Comparison of ENCODE assay signal across 9 cellular contexts in genomic region chrX:85851418-85851817, GRCh38.
DNase-seq lines count a peak whose midpoint lies in the region; ATAC-seq and TF ChIP-seq lines count a peak whose summit lies in the region.
"Had no signal": no experiment of that assay in that cellular context is flagged by ENCODE, and none has a peak within 500 bp of the region (broad histone marks: within the 10 kb centered on the region; RNA-seq: fewer than 3 reads in every experiment).

No MANE protein-coding gene starts in this region.

- no peaks in the 10 kb centered on the region for H3K27me3 ChIP-seq in DOHH2 (ENCODE audit: control insufficient read depth, low read length)
- peaks cover 3% of the 10 kb centered on the region for H3K27me3 ChIP-seq in WERI-Rb-1 (ENCODE audit: insufficient read depth, low read depth, severe bottlenecking)
- H3K27me3 ChIP-seq in right lobe of liver: no peaks in the 10 kb centered on the region
- H3K27me3 ChIP-seq in esophagus squamous epithelium: no peaks in the 10 kb centered on the region

- no peaks in the 10 kb centered on the region for H3K9me3 ChIP-seq in DOHH2 (ENCODE audit: control insufficient read depth, insufficient read depth, low read length)
- H3K9me3 ChIP-seq in WERI-Rb-1 (ENCODE audit: severe bottlenecking): no peaks in the 10 kb centered on the region
- H3K9me3 ChIP-seq in right lobe of liver: no peaks in the 10 kb centered on the region
- H3K9me3 ChIP-seq in esophagus squamous epithelium: no peaks in the 10 kb centered on the region

- H3K27ac ChIP-seq in DOHH2 (ENCODE audit: low read depth, low read length): no peak overlapping the region
- H3K27ac ChIP-seq in WERI-Rb-1: no peak overlapping the region
- H3K27ac ChIP-seq in right lobe of liver: no peak overlapping the region
- H3K27ac ChIP-seq in esophagus squamous epithelium: no peak overlapping the region

- H3F3A ChIP-seq in DOHH2 (ENCODE audit: control insufficient read depth, insufficient read depth): no peaks in the 10 kb centered on the region

- intact Hi-C loops in right lobe of liver (cut with DNase I): no loop called here
- intact Hi-C loops in esophagus squamous epithelium (cut with DNase I): no loop called here

- ATAC-seq in GM21526 (IDR thresholded peaks at IDR 0.05; ENCODE audit: low FRiP score, unreplicated experiment): peak; percentile 78
- ATAC-seq in right lobe of liver: peak; percentile 53 to 82 (median 76)

- no peaks in the 10 kb centered on the region for H3K36me3 ChIP-seq in DOHH2 (ENCODE audit: control insufficient read depth, low read length)
- no peaks in the 10 kb centered on the region for H3K36me3 ChIP-seq in WERI-Rb-1
- no peaks in the 10 kb centered on the region for H3K36me3 ChIP-seq in right lobe of liver
- no peaks in the 10 kb centered on the region for H3K36me3 ChIP-seq in esophagus squamous epithelium

- no peak overlapping the region for H3K4me2 ChIP-seq in DOHH2 (ENCODE audit: low read length)

- 11% methylated on average over 3 of the region's 3 CpGs for WGBS in right lobe of liver (ENCODE audit: insufficient coverage, low coverage, low lambda C conversion rate, missing lambda C conversion rate)
- WGBS in esophagus squamous epithelium, 2 donors: 0 to 34% methylated on average over 1 to 3 of the region's 3 CpGs

- H3K4me3 ChIP-seq in DOHH2 (ENCODE audit: low read length) (no peak overlapping the region), WERI-Rb-1 (ENCODE audit: low read depth, low read length) (no peak overlapping the region), right lobe of liver (no peak overlapping the region), esophagus squamous epithelium (no peak overlapping the region)

- DNase-seq in WERI-Rb-1 (peak; percentile 27), right lobe of liver (peak; percentile 45 to 51 (median 48)), NCI-H1436 (lab: John Stamatoyannopoulos, UW) (no peak), DMS153 (lab: John Stamatoyannopoulos, UW) (no peak), esophagus squamous epithelium (lab: John Stamatoyannopoulos, UW) (no peak)
- DNase-seq in activated CD4-positive, CD25-positive, alpha-beta regulatory T cell treated with anti-CD3 and anti-CD28 coated beads, Interleukin-2, amount 50 U/mL, for 72 hours: no peak
- DNase-seq: GOT3 had no signal

- H3K4me1 ChIP-seq in DOHH2 (ENCODE audit: control insufficient read depth, low read length): no peaks in the 10 kb centered on the region
- H3K4me1 ChIP-seq in right lobe of liver: no peaks in the 10 kb centered on the region
- no peaks in the 10 kb centered on the region for H3K4me1 ChIP-seq in esophagus squamous epithelium

- TF ChIP-seq CTCF in DOHH2 (IDR thresholded peaks at IDR 0.05; ENCODE audit: low read depth, low read length, poor library complexity, severe bottlenecking) (peak; percentile 44), WERI-Rb-1 (IDR thresholded peaks at IDR 0.05; ENCODE audit: low read depth, low read length) (peak; percentile 75), right lobe of liver (IDR thresholded peaks at IDR 0.05) (peak; percentile 42 to 58 (median 52)), esophagus squamous epithelium (IDR thresholded peaks at IDR 0.05) (peak in 3 of 6 experiments; percentile 14 to 32 (median 20))

- no peaks in the 10 kb centered on the region for H3K79me2 ChIP-seq in DOHH2 (ENCODE audit: control insufficient read depth, low read length)

- no peak for TF ChIP-seq POLR2A in right lobe of liver (IDR thresholded peaks at IDR 0.05)
- no peak for TF ChIP-seq POLR2A in esophagus squamous epithelium (IDR thresholded peaks at IDR 0.05)

- H3K9me2 ChIP-seq in DOHH2 (replicated peaks; ENCODE audit: control insufficient read depth, low read length): no peaks in the 10 kb centered on the region

- no peaks in the 10 kb centered on the region for H4K20me1 ChIP-seq in DOHH2 (ENCODE audit: control insufficient read depth, insufficient read depth, low read depth, low read length)

Comparison
In these comparisons a context has a peak if more than half of its experiments do, and no peak if none do; other contexts are left out.
1. DNase-seq: peak in WERI-Rb-1 (single experiment) and right lobe of liver (3 of 3); none in NCI-H1436 (single experiment), DMS153 (single experiment), activated CD4-positive, CD25-positive, alpha-beta regulatory T cell treated with anti-CD3 and anti-CD28 coated beads, Interleukin-2, amount 50 U/mL, for 72 hours (single experiment) and esophagus squamous epithelium (single experiment).